Comparison of ENCODE assay signal across 1 cellular context in the genomic region with DNA sequence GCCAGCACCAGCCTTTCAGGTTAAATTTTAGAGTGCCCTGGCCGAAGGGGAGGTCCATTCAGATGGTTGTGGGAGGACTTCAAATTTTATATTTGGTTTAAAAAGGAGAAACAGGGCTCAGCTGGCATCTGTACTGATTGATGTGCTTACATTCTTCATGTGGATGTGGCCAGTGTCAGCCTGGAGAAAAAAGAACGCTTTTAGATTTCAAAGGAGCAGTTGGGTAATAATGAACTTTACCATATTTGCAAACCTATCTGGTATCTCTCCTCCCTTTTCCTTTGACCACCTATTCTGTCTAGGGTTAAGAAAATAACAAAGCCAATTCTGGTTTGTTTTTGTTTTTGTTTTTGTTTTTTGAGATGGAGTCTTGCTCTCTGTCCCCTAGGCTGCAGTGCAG.
TF ChIP-seq lines count a peak whose summit lies in the region.

No MANE protein-coding gene starts in this region.

TF ChIP-seq in WTC11, 78 proteins besides CTCF, POLR2A, EP300 and RAD21 (continued from another document):
- TF ChIP-seq ATF3 (CRISPR knock-in tag; conservative IDR thresholded peaks at IDR 0.05) (no peak), TCF7 (CRISPR knock-in tag; IDR thresholded peaks at IDR 0.05; ENCODE audit: low read depth) (no peak), FOXJ3 (CRISPR knock-in tag; IDR thresholded peaks at IDR 0.05; ENCODE audit: borderline replicate concordance) (no peak), CREM (CRISPR knock-in tag; IDR thresholded peaks at IDR 0.05) (no peak), NFYB (CRISPR knock-in tag; conservative IDR thresholded peaks at IDR 0.05; ENCODE audit: low read depth) (no peak), ZNF671 (CRISPR knock-in tag; IDR thresholded peaks at IDR 0.05) (no peak), ATF6 (CRISPR knock-in tag; IDR thresholded peaks at IDR 0.05) (no peak), SOX15 (CRISPR knock-in tag; IDR thresholded peaks at IDR 0.05) (no peak), RELA (CRISPR knock-in tag; IDR thresholded peaks at IDR 0.05; ENCODE audit: borderline replicate concordance) (no peak)
